Comparison of ENCODE assay signal across 8 cellular contexts in the genomic region with DNA sequence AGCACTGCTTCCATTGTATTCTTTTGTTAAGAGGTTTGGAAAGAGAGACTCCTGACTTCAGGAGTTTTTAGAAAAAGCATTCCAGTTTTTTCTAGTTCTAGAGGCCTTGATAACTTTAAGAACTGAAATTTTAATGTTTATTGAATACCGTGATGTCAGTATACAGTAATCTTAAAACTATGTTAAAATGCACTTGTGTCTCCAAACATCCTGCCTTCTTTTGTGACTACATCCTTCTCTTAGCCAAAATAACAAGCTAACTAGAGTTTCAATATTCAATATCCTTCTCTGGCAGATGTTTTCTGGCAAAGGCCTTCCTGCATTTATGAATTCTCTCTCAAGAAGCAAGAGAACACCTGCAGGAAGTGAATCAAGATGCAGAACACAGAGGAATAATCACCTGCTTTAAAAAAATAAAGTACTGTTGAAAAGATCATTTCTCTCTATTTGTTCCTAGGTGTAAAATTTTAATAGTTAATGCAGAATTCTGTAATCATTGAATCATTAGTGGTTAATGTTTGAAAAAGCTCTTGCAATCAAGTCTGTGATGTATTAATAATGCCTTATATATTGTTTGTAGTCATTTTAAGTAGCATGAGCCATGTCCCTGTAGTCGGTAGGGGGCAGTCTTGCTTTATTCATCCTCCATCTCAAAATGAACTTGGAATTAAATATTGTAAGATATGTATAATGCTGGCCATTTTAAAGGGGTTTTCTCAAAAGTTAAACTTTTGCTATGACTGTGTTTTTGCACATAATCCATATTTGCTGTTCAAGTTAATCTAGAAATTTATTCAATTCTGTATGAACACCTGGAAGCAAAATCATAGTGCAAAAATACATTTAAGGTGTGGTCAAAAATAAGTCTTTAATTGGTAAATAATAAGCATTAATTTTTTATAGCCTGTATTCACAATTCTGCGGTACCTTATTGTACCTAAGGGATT. TPM values are rescaled to one million over a fixed set of nuclear protein-coding genes. Genes with fewer than 3 reads are reported as not detected.
A peak's percentile ranks its signal among the peaks of the same experiment; 100 is the strongest.
DNase-seq lines count a peak whose midpoint lies in the region; ATAC-seq, FAIRE-seq and TF ChIP-seq lines count a peak whose summit lies in the region.

No MANE protein-coding gene starts in this region.

- in situ Hi-C loops in brain microvascular endothelial cell (cut with HindIII; ENCODE audit: low pct_ligation_motif_present, low sequenced_read_pairs) = no loop called here

- H3K4me1 ChIP-seq in MM.1S (ENCODE audit: low read length) (no peaks in the 10 kb centered on the region), keratinocyte (ENCODE audit: control insufficient read depth, extremely low read depth, insufficient read depth, low read length) (no peaks in the 10 kb centered on the region)

- no peaks in the 10 kb centered on the region for H3K9me2 ChIP-seq in MM.1S (replicated peaks; ENCODE audit: insufficient read depth, low read length)

- dilution Hi-C loops in keratinocyte (cut with MboI; ENCODE audit: extremely low pct_ligation_motif_present, low sequenced_read_pairs) = no loop called here

- no peaks in the 10 kb centered on the region for H3K9me3 ChIP-seq in MM.1S (replicated peaks; ENCODE audit: insufficient read depth, low read length)
- no peaks in the 10 kb centered on the region for H3K9me3 ChIP-seq in keratinocyte (ENCODE audit: control insufficient read depth, low read depth, low read length)

- 0 out of 2 replicates have a peak, but pooled peaks cover 2% of the 10 kb centered on the region for H4K20me1 ChIP-seq in MM.1S (ENCODE audit: insufficient read depth, low read length)
- no peaks in the 10 kb centered on the region for H4K20me1 ChIP-seq in keratinocyte (ENCODE audit: control insufficient read depth, extremely low read depth, insufficient read depth, low read length)

- peak; percentile 34 for FAIRE-seq in keratinocyte (lab: Jason Lieb, UNC)

- H3K79me2 ChIP-seq in MM.1S (ENCODE audit: low read length) (no peaks in the 10 kb centered on the region), keratinocyte (ENCODE audit: control insufficient read depth, insufficient read depth, low read length) (no peaks in the 10 kb centered on the region)

- H3K27me3 ChIP-seq in MM.1S (replicated peaks; ENCODE audit: insufficient read depth, low read length) (no peaks in the 10 kb centered on the region), brain microvascular endothelial cell (replicated peaks) (no peaks in the 10 kb centered on the region), keratinocyte (ENCODE audit: control insufficient read depth, extremely low read depth, insufficient read depth, low read length) (no peaks in the 10 kb centered on the region)

- H3K27ac ChIP-seq in MM.1S (ENCODE audit: low read length) (no peak overlapping the region), brain microvascular endothelial cell (no peak overlapping the region), keratinocyte (ENCODE audit: control insufficient read depth, insufficient read depth, low read length) (no peak overlapping the region)

- DNase-seq in ELR (ENCODE audit: low read depth) = peak; percentile 82
- DNase-seq in MM.1S = peak; percentile 40
- peak; percentile 16 to 63 (median 47) for DNase-seq in T-helper 1 cell
- DNase-seq in brain microvascular endothelial cell = peak; percentile 79
- DNase-seq in keratinocyte (ENCODE audit: low read depth, low spot score) = no peak
- DNase-seq in stimulated activated CD4-positive, alpha-beta T cell treated with anti-CD3 and anti-CD28 coated beads, Interleukin-2, amount 100 ng/mL, for 4 hours (ENCODE audit: low read depth) = peak; percentile 48
- no peak for DNase-seq in KG1 (lab: John Stamatoyannopoulos, UW)

- TF ChIP-seq CTCF in MM.1S (IDR thresholded peaks at IDR 0.05; ENCODE audit: low read length) (peak; percentile 82), brain microvascular endothelial cell (IDR thresholded peaks at IDR 0.05; ENCODE audit: low read depth, low read length, missing control alignments) (peak; percentile 80), keratinocyte (optimal IDR thresholded peaks at IDR 0.05 in 1 of 3, IDR thresholded peaks at IDR 0.05 in 1 of 3, conservative IDR thresholded peaks at IDR 0.05 in 1 of 3; ENCODE audit: extremely low read depth in 1 of 3, insufficient read depth in 2 of 3, low read length in 3 of 3) (peak in 2 of 3 experiments; percentile 57 to 69)

- H3K4me2 ChIP-seq in MM.1S (ENCODE audit: low read depth, low read length) (no peak overlapping the region), keratinocyte (ENCODE audit: control insufficient read depth, extremely low read depth, insufficient read depth, low read depth, low read length) (no peak overlapping the region)

- no peak for ATAC-seq in GM21825 (IDR thresholded peaks at IDR 0.05; ENCODE audit: unreplicated experiment)

- H2AFZ ChIP-seq in MM.1S (ENCODE audit: low read length) = no peak overlapping the region
- no peak overlapping the region for H2AFZ ChIP-seq in keratinocyte (ENCODE audit: control insufficient read depth, low read length)

- H3K9me1 ChIP-seq in keratinocyte (ENCODE audit: control insufficient read depth, extremely low read depth, insufficient read depth, low read length) = no peaks in the 10 kb centered on the region

- H3F3A ChIP-seq in MM.1S (ENCODE audit: insufficient read depth, low read length) = no peaks in the 10 kb centered on the region; the same call in 1 of the 2 replicates

- H3K4me3 ChIP-seq in MM.1S (ENCODE audit: low read length) = no peak overlapping the region
- no peak overlapping the region for H3K4me3 ChIP-seq in brain microvascular endothelial cell (ENCODE audit: low read depth, low read length)
- H3K4me3 ChIP-seq in keratinocyte (ENCODE audit: control insufficient read depth in 2 of 3, extremely low read depth in 1 of 3, insufficient read depth in 2 of 3, low read depth in 1 of 3, low read length in 3 of 3) = no peak overlapping the region

- H3K36me3 ChIP-seq in MM.1S (replicated peaks; ENCODE audit: insufficient read depth, low read length) = no peaks in the 10 kb centered on the region
- H3K36me3 ChIP-seq in brain microvascular endothelial cell (replicated peaks) = no peaks in the 10 kb centered on the region
- peaks cover 2 to 8% of the 10 kb centered on the region in 2 experiments for H3K36me3 ChIP-seq in keratinocyte (ENCODE audit: control insufficient read depth in 2 of 2, extremely low read depth in 1 of 2, insufficient read depth in 2 of 2, low read length in 2 of 2)

- H3K9ac ChIP-seq in MM.1S (ENCODE audit: low read length) (no peak overlapping the region), keratinocyte (ENCODE audit: control insufficient read depth, extremely low read depth, insufficient read depth, low read length) (no peak overlapping the region)

RNA-seq across cellular contexts. Expression of a gene that starts 43.1 kb away (rescaled TPM):
- 21.6 to 38.2 TPM (median 26.0 TPM) in 3 replicates for polyA plus RNA-seq in keratinocyte
- polyA plus RNA-seq in keratinocyte (2011; ENCODE audit: low read depth) = 123 TPM
- polyA plus RNA-seq in keratinocyte (2011; cell fraction: cytosol; rRNA removed) = 17.6 and 32.0 TPM in 2 replicates
- 21.4 and 30.0 TPM in 2 replicates for polyA plus RNA-seq in keratinocyte (2011; cell fraction: nucleus; rRNA removed)
- 31.7 and 35.8 TPM in 2 replicates for polyA plus RNA-seq in keratinocyte (2012; ENCODE audit: low replicate concordance)
- 4.7 to 17.9 TPM (median 9.6 TPM) in 3 replicates for polyA minus RNA-seq in keratinocyte
- polyA minus RNA-seq in keratinocyte (2011; cell fraction: cytosol; rRNA and poly(A)+ RNA removed) = 86.9 TPM
- 17.5 and 29.6 TPM in 2 replicates for polyA minus RNA-seq in keratinocyte (2011; cell fraction: nucleus; rRNA and poly(A)+ RNA removed)

Comparison
In these comparisons a context has a peak if more than half of its experiments do, and no peak if none do; other contexts are left out.
1. DNase-seq: peak in ELR (single experiment), MM.1S (single experiment), T-helper 1 cell (5 of 5), brain microvascular endothelial cell (single experiment) and stimulated activated CD4-positive, alpha-beta T cell treated with anti-CD3 and anti-CD28 coated beads, Interleukin-2, amount 100 ng/mL, for 4 hours (single experiment); none in keratinocyte (single experiment) and KG1 (single experiment).
2. Peak in every context shown above with its lines, with median percentiles within 50 percentile points of each other: CTCF ChIP-seq.